ENCODE assay signal across 9 cellular contexts in the genomic region with DNA sequence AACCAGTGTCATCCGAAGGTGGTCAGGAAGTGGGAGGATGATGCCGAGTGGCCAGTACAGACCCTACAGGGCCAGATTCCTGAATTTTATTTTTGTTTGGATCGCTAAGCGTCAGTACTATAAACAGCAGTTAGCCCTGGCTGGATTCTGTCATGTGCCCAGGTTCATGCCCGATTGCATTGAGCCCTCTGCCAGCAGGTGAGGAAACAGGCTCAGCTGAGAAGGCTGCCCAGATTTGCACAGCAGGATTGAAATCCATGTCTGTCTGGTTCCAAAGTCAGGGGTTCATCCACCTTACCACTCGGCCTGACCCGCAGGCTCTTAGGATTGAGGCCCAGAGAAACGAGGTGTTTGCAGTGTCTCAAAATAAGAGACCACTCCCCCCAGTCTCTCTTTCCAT. TPM values are rescaled to one million over a fixed set of nuclear protein-coding genes. Genes with fewer than 3 reads are reported as not detected.
DNase-seq lines count a peak whose midpoint lies in the region; ATAC-seq and TF ChIP-seq lines count a peak whose summit lies in the region.
"Had no signal": no experiment of that assay in that cellular context is flagged by ENCODE, and none has a peak within 500 bp of the region (broad histone marks: within the 10 kb centered on the region; RNA-seq: fewer than 3 reads in every experiment).

No MANE protein-coding gene starts in this region.

- H3K27me3 ChIP-seq in heart right ventricle (no peaks in the 10 kb centered on the region), left ventricle myocardium inferior (ENCODE audit: low read depth) (no peaks in the 10 kb centered on the region), prostate gland (replicated peaks; ENCODE audit: insufficient read depth) (peaks cover 6% of the 10 kb centered on the region)

- TF ChIP-seq CTCF in heart right ventricle (IDR thresholded peaks at IDR 0.05) (no peak), left ventricle myocardium inferior (IDR thresholded peaks at IDR 0.05; ENCODE audit: borderline replicate concordance) (no peak), prostate gland (IDR thresholded peaks at IDR 0.05) (no peak)

- peaks cover 0 to 16% (median 12%) of the 10 kb centered on the region in 11 donors for H3K9me3 ChIP-seq in heart right ventricle
- H3K9me3 ChIP-seq in left ventricle myocardium inferior (replicated peaks), result peaks cover 15% of the 10 kb centered on the region
- H3K9me3 ChIP-seq in prostate gland, result no peaks in the 10 kb centered on the region

- DNase-seq in heart right ventricle (no peak), left cardiac atrium (no peak), left ventricle myocardium inferior (no peak), prostate gland (ENCODE audit: low spot score) (no peak), caudate nucleus (lab: John Stamatoyannopoulos, UW) (no peak), SW 1271 (lab: John Stamatoyannopoulos, UW) (no peak), NCI-H146 treated with DMSO at 0.1 percent for 48 hours (lab: John Stamatoyannopoulos, UW; ENCODE audit: unreplicated experiment) (no peak), GF-D8 (lab: John Stamatoyannopoulos, UW) (no peak)
- DNase-seq: naive thymus-derived CD4-positive, alpha-beta T cell had no signal

- H3K27ac ChIP-seq in heart right ventricle (peak overlapping the region; percentile 84 to 99 (median 94)), left ventricle myocardium inferior (replicated peaks) (peak overlapping the region; percentile 95), prostate gland (peak overlapping the region; percentile 24 to 40), caudate nucleus (ENCODE audit: low read depth, low read length) (no peak overlapping the region)

- peaks cover 19 to 78% (median 68%) of the 10 kb centered on the region in 9 donors for H3K4me1 ChIP-seq in heart right ventricle
- peaks cover 68% of the 10 kb centered on the region for H3K4me1 ChIP-seq in left ventricle myocardium inferior
- H3K4me1 ChIP-seq in prostate gland (replicated peaks), result no peaks in the 10 kb centered on the region

- ATAC-seq in heart right ventricle (peak in 4 of 8 donors; percentile 1 to 15 (median 9)), left cardiac atrium (no peak)

- 70 to 72% methylated on average over 8 of the region's 8 CpGs for WGBS in heart right ventricle, 2 donors
- 90% methylated on average over 8 of the region's 8 CpGs for WGBS in prostate gland

- H3K36me3 ChIP-seq in heart right ventricle, result no peaks in the 10 kb centered on the region
- no peaks in the 10 kb centered on the region for H3K36me3 ChIP-seq in left ventricle myocardium inferior
- no peaks in the 10 kb centered on the region for H3K36me3 ChIP-seq in prostate gland

- H3K4me3 ChIP-seq in heart right ventricle (peak overlapping the region in 3 of 10 donors; percentile 9 to 18 (median 11)), left ventricle myocardium inferior (no peak overlapping the region), prostate gland (no peak overlapping the region)

- intact Hi-C loops in heart right ventricle (cut with DNase I) (no loop called here), left cardiac atrium (cut with DNase I) (no loop called here), left ventricle myocardium inferior (cut with micrococcal nuclease) (no loop called here), prostate gland (cut with DNase I) (no loop called here)

- no peak for TF ChIP-seq POLR2A in prostate gland (IDR thresholded peaks at IDR 0.05)

RNA-seq across cellular contexts. Expression of gene TBC1D22A, which starts 9.1 kb away (rescaled TPM):
- 10 to 100 TPM; 14.6 to 27.9 (median 18.0) TPM for total RNA-seq in heart right ventricle
- polyA plus RNA-seq in heart right ventricle, result 10 to 100 TPM in 1 of 2 donors, 1 to 10 TPM in 1; 7.2 to 13.2 TPM
- total RNA-seq in left cardiac atrium, result 10 to 100 TPM; 15.8 to 17.4 TPM
- total RNA-seq in left ventricle myocardium inferior, result 16.2 TPM
- 10 to 100 TPM; 16.0 to 30.7 TPM for total RNA-seq in prostate gland

RNA-seq across cellular contexts. Expression of gene CERK, which starts 15.3 kb away (rescaled TPM):
- total RNA-seq in heart right ventricle (10 to 100 TPM; 50.9 to 97.0 (median 74.2) TPM), left cardiac atrium (10 to 100 TPM; 47.5 to 70.0 TPM), left ventricle myocardium inferior (76.9 TPM), prostate gland (10 to 100 TPM; 10.2 to 18.0 TPM)
- polyA plus RNA-seq in heart right ventricle, result 10 to 100 TPM; 21.5 to 55.3 TPM
